ENCODE assay signal across 18 cellular contexts in the genomic region with DNA sequence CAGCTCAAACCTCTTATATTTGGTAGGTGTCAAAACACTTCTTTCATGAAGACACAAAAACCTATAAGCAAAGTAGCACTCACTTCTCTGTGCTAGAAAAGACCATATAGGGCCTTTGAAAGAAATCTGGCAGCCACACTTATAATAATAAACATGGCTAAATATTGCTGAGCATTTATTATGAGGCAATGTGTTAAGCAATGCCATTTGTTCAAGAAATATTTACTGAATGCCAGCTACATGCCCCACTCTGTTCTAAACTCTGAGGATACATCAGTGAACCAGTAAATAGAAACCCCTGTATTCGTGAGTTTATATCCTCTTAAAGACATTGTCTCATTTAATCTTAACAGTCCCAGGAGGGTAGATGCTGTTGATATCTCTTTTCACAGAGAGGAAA. TPM values are rescaled to one million over a fixed set of nuclear protein-coding genes. Genes with fewer than 3 reads are reported as not detected.
DNase-seq lines count a peak whose midpoint lies in the region.
"Had no signal": no experiment of that assay in that cellular context is flagged by ENCODE, and none has a peak within 500 bp of the region (broad histone marks: within the 10 kb centered on the region; RNA-seq: fewer than 3 reads in every experiment).

No MANE protein-coding gene starts in this region.

- H3K27ac ChIP-seq in CD4-positive, alpha-beta memory T cell (ENCODE audit: low read depth, low read length) = no peak overlapping the region
- H3K27ac ChIP-seq: 22Rv1, BLaER1, C4-2B had no signal

- intact Hi-C loops in CD4-positive, alpha-beta memory T cell (cut with micrococcal nuclease) = no loop called here

- POLR2A ChIA-PET in CD4-positive, alpha-beta memory T cell (lab: Charles Lee; ENCODE audit: partially characterized antibody) = interaction anchor here (0.7 kb wide), 1 partner anchor 135 kb away, joined by 3 read pairs; no protein-coding TSS in a partner anchor

- H3K4me3 Mint-ChIP-seq in CD4-positive, alpha-beta memory T cell = no peak overlapping the region
- H3K4me3 Mint-ChIP-seq: B cell; CD4-positive, CD25-positive, alpha-beta regulatory T cell; CD8-positive, alpha-beta memory T cell; GM23338; HFFc6 had no signal

- no peak overlapping the region for H3K9ac ChIP-seq in adipocyte (ENCODE audit: low read length)
- H3K9ac ChIP-seq: BLaER1 had no signal

- no peaks in the 10 kb centered on the region for H3K9me3 ChIP-seq in adipocyte (ENCODE audit: control insufficient read depth, low read length)
- H3K9me3 ChIP-seq in CD4-positive, alpha-beta memory T cell (ENCODE audit: control insufficient read depth in 1 of 2, low read length in 2 of 2) = no peaks in the 10 kb centered on the region
- H3K9me3 ChIP-seq: HAP-1 had no signal

- no peaks in the 10 kb centered on the region for H3K36me3 ChIP-seq in adipocyte (ENCODE audit: control insufficient read depth, insufficient read depth, low read length, severe bottlenecking)
- no peaks in the 10 kb centered on the region for H3K36me3 ChIP-seq in CD4-positive, alpha-beta memory T cell (ENCODE audit: insufficient read depth, low read length)

- H3K27me3 Mint-ChIP-seq in CD4-positive, alpha-beta memory T cell = no peaks in the 10 kb centered on the region
- H3K27me3 Mint-ChIP-seq: B cell; CD4-positive, CD25-positive, alpha-beta regulatory T cell; CD8-positive, alpha-beta memory T cell had no signal

- no peaks in the 10 kb centered on the region for H3K4me1 Mint-ChIP-seq in CD4-positive, alpha-beta memory T cell
- H3K4me1 Mint-ChIP-seq: B cell; CD4-positive, CD25-positive, alpha-beta regulatory T cell; CD8-positive, alpha-beta memory T cell; GM23338 had no signal

- DNase-seq in EH (ENCODE audit: low read depth) = peak; percentile 3
- peak; percentile 50 for DNase-seq in adipocyte (ENCODE audit: low read depth)
- peak; percentile 55 for DNase-seq in fibroblast of gingiva (ENCODE audit: low read depth)
- no peak for DNase-seq in NCI-H345 treated with DMSO at 0.1 percent for 48 hours (lab: John Stamatoyannopoulos, UW; ENCODE audit: unreplicated experiment)
- DNase-seq in HuH-7 (ENCODE audit: low spot score) = no peak
- no peak for DNase-seq in CD4-positive, alpha-beta memory T cell
- DNase-seq: CD4-positive, CD25-positive, alpha-beta regulatory T cell; CD8-positive, alpha-beta memory T cell; DMS 273 treated with DMSO at 0.1 percent for 48 hours; DMS79; GF-D8; HFFc6 had no signal

- no peaks in the 10 kb centered on the region for H3K9me3 Mint-ChIP-seq in CD4-positive, alpha-beta memory T cell
- H3K9me3 Mint-ChIP-seq: CD4-positive, CD25-positive, alpha-beta regulatory T cell; CD8-positive, alpha-beta memory T cell; GM23338; HFFc6 had no signal

- H3K36me3 Mint-ChIP-seq in CD4-positive, alpha-beta memory T cell = peaks cover 1 to 12% of the 10 kb centered on the region in 2 donors

- no peaks in the 10 kb centered on the region for H3K27me3 ChIP-seq in adipocyte (replicated peaks; ENCODE audit: control insufficient read depth, insufficient read depth, low read length)
- H3K27me3 ChIP-seq in CD4-positive, alpha-beta memory T cell (ENCODE audit: insufficient read depth, low read length) = no peaks in the 10 kb centered on the region
- H3K27me3 ChIP-seq: BLaER1 had no signal

- no peaks in the 10 kb centered on the region for H3K4me1 ChIP-seq in adipocyte (ENCODE audit: control insufficient read depth, insufficient read depth, low read length)
- H3K4me1 ChIP-seq in CD4-positive, alpha-beta memory T cell (ENCODE audit: insufficient read depth, low read length) = no peaks in the 10 kb centered on the region
- H3K4me1 ChIP-seq: BLaER1, HAP-1 had no signal

- no peak overlapping the region for H3K4me3 ChIP-seq in adipocyte (ENCODE audit: low read length)
- no peak overlapping the region for H3K4me3 ChIP-seq in CD4-positive, alpha-beta memory T cell (ENCODE audit: low read length in 2 of 2)
- H3K4me3 ChIP-seq: BLaER1, GM23338, HAP-1 had no signal

- no peak overlapping the region for H3K27ac Mint-ChIP-seq in CD4-positive, alpha-beta memory T cell
- H3K27ac Mint-ChIP-seq: B cell; CD4-positive, CD25-positive, alpha-beta regulatory T cell; CD8-positive, alpha-beta memory T cell; GM23338; HFFc6 had no signal

- CTCF ChIA-PET in CD4-positive, alpha-beta memory T cell (lab: Charles Lee; ENCODE audit: partially characterized antibody) = no interaction called here

RNA-seq across cellular contexts. Expression of gene RNFT2, which starts 52.0 kb away (rescaled TPM):
- total RNA-seq in CD4-positive, alpha-beta memory T cell = 1 to 10 TPM; 4.0 to 5.9 TPM
- 1 to 10 TPM in 1 of 2 donors, under 1 TPM in 1; 0.88 to 2.2 TPM for polyA plus RNA-seq in CD4-positive, alpha-beta memory T cell

RNA-seq across cellular contexts. Expression of gene SPRING1, which starts 52.2 kb away (rescaled TPM):
- total RNA-seq in CD4-positive, alpha-beta memory T cell = 10 to 100 TPM; 26.5 to 28.1 TPM
- polyA plus RNA-seq in CD4-positive, alpha-beta memory T cell = 10 to 100 TPM; 18.2 to 24.7 TPM

Comparison
In these comparisons a context has a peak if more than half of its experiments do, and no peak if none do; other contexts are left out.
1. DNase-seq: peak in EH (single experiment), adipocyte (single experiment) and fibroblast of gingiva (single experiment); none in NCI-H345 treated with DMSO at 0.1 percent for 48 hours (single experiment), HuH-7 (single experiment) and CD4-positive, alpha-beta memory T cell (0 of 5).